ENCODE assay signal across 22 cellular contexts in the genomic region with DNA sequence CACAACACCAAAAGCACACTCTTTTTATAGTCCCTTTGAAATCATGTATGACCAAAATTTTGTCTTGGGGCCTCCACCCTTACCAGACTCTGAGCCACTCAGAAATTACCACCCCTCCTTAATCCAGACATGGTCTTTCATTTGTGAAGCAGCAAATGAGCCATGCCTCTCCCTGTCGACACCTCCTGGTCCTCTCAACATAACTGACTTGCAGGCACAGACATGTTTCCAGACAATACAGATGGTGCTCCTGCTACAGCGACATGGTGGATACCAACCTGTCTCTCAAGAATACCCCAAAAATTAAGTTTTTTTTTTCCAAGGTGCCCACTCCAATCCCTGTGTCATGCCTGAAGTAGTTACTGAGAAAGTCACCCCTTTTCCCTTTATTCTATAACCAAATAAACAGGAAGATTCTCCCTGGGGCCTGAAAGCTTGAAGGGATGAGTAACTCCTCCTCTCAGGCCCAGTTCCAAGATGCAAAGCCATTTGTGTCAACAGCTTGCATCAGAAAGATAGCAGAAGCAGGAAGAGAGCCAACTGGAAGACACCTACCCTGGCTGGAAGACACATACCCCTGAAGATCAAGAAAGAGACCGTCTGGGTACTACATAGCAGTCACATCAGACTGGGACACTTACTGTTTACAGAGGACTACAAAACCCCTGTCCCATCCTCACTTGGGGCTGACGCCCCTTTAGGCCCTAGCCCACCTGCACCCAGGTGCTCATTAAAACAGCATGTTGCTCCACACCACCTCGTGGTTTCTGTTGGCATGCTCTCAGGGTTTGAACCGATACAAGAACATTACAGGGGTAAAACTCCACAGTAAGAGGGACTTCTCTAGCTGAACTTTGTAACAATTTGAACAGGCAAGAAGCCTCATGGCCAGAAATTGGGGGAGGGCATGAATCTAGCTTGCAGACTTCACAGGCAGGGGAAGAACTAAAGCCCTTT. TPM values are rescaled to one million over a fixed set of nuclear protein-coding genes. Genes with fewer than 3 reads are reported as not detected.
DNase-seq lines count a peak whose midpoint lies in the region; ATAC-seq and TF ChIP-seq lines count a peak whose summit lies in the region.
"Had no signal": no experiment of that assay in that cellular context is flagged by ENCODE, and none has a peak within 500 bp of the region (broad histone marks: within the 10 kb centered on the region; RNA-seq: fewer than 3 reads in every experiment).

No MANE protein-coding gene starts in this region.

- H3K4me3 Mint-ChIP-seq in MCF 10A (ENCODE audit: unreplicated experiment) = no peak overlapping the region
- no peak overlapping the region for H3K4me3 Mint-ChIP-seq in naive thymus-derived CD4-positive, alpha-beta T cell
- H3K4me3 Mint-ChIP-seq: CD4-positive, alpha-beta T cell had no signal

- H3K4me1 ChIP-seq in breast epithelium (no peaks in the 10 kb centered on the region), mammary epithelial cell (ENCODE audit: insufficient read depth, low read length) (no peaks in the 10 kb centered on the region)
- H3K4me1 ChIP-seq in naive thymus-derived CD4-positive, alpha-beta T cell (ENCODE audit: control insufficient read depth in 2 of 2, insufficient read depth in 2 of 2, low read length in 2 of 2) = no peaks in the 10 kb centered on the region
- H3K4me1 ChIP-seq: SJSA1 had no signal

- H3K27me3 Mint-ChIP-seq in MCF 10A (ENCODE audit: insufficient read depth, unreplicated experiment) = no peaks in the 10 kb centered on the region
- H3K27me3 Mint-ChIP-seq in naive thymus-derived CD4-positive, alpha-beta T cell = peaks cover 0 to 20% (median 15%) of the 10 kb centered on the region in 5 donors
- H3K27me3 Mint-ChIP-seq: CD4-positive, alpha-beta T cell had no signal

- H3K4me3 ChIP-seq in breast epithelium (no peak overlapping the region), mammary epithelial cell (replicated peaks in 1 of 3; ENCODE audit: insufficient read depth in 1 of 3, low read depth in 2 of 3, low read length in 3 of 3) (no peak overlapping the region)
- no peak overlapping the region for H3K4me3 ChIP-seq in naive thymus-derived CD4-positive, alpha-beta T cell (ENCODE audit: low read length)
- H3K4me3 ChIP-seq: PC-9, SJSA1 had no signal

- no peaks in the 10 kb centered on the region for H4K20me1 ChIP-seq in mammary epithelial cell (ENCODE audit: insufficient read depth, low read length)

- H3K27me3 ChIP-seq in breast epithelium (no peaks in the 10 kb centered on the region), mammary epithelial cell (ENCODE audit: insufficient read depth, low read length) (no peaks in the 10 kb centered on the region)
- no peaks in the 10 kb centered on the region for H3K27me3 ChIP-seq in naive thymus-derived CD4-positive, alpha-beta T cell (ENCODE audit: control insufficient read depth in 2 of 2, insufficient read depth in 2 of 2, low read length in 2 of 2)
- H3K27me3 ChIP-seq: SJSA1 had no signal

- BruUV-seq in MCF 10A (replicated peaks; lab: Mats Ljungman, UMichigan) (TSS peak; percentile 92), mammary epithelial cell (replicated peaks; lab: Mats Ljungman, UMichigan) (no TSS peak)

- no peaks in the 10 kb centered on the region for H3K79me2 ChIP-seq in mammary epithelial cell (ENCODE audit: insufficient read depth, low read length)

- H2AFZ ChIP-seq in mammary epithelial cell (ENCODE audit: low read depth, low read length) = peak overlapping the region; percentile 1
- H2AFZ ChIP-seq: PC-9 had no signal

- peak overlapping the region; percentile 6 for H3K27ac Mint-ChIP-seq in MCF 10A (ENCODE audit: low read depth, unreplicated experiment)
- no peak overlapping the region for H3K27ac Mint-ChIP-seq in naive thymus-derived CD4-positive, alpha-beta T cell
- H3K27ac Mint-ChIP-seq: CD4-positive, alpha-beta T cell had no signal

- H3K9me3 Mint-ChIP-seq in MCF 10A (ENCODE audit: unreplicated experiment) = peaks cover 8% of the 10 kb centered on the region
- peaks cover 0 to 9% (median 0%) of the 10 kb centered on the region in 11 donors for H3K9me3 Mint-ChIP-seq in naive thymus-derived CD4-positive, alpha-beta T cell
- H3K9me3 Mint-ChIP-seq: CD4-positive, alpha-beta T cell had no signal

- H3K36me3 ChIP-seq in breast epithelium (no peaks in the 10 kb centered on the region), mammary epithelial cell (ENCODE audit: insufficient read depth, low read length) (no peaks in the 10 kb centered on the region)
- H3K36me3 ChIP-seq in naive thymus-derived CD4-positive, alpha-beta T cell (ENCODE audit: control insufficient read depth in 2 of 3, insufficient read depth in 3 of 3, low read length in 3 of 3) = no peaks in the 10 kb centered on the region
- H3K36me3 ChIP-seq: SJSA1 had no signal

- peaks cover 12% of the 10 kb centered on the region for H3K4me1 Mint-ChIP-seq in MCF 10A (ENCODE audit: insufficient read depth, unreplicated experiment)
- no peaks in the 10 kb centered on the region for H3K4me1 Mint-ChIP-seq in naive thymus-derived CD4-positive, alpha-beta T cell

- DNase-seq in MCF 10A (ENCODE audit: unreplicated experiment) = peak; percentile 50
- DNase-seq in breast epithelium (ENCODE audit: low spot score in 2 of 2) = no peak
- peak; percentile 21 for DNase-seq in mammary epithelial cell
- peak; percentile 77 for DNase-seq in left lobe of liver (ENCODE audit: low spot score)
- DNase-seq in naive thymus-derived CD4-positive, alpha-beta T cell = no peak
- DNase-seq in stimulated activated CD4-positive, alpha-beta T cell treated with anti-CD3 and anti-CD28 coated beads, Interleukin-2, amount 100 ng/mL, for 24 hours = no peak
- no peak for DNase-seq in midbrain (lab: John Stamatoyannopoulos, UW)
- DNase-seq in NCI-H2196 treated with DMSO at 0.1 percent for 48 hours (lab: John Stamatoyannopoulos, UW; ENCODE audit: unreplicated experiment) = no peak
- DNase-seq: 8988T; CD4-positive, alpha-beta T cell; KBM-7; NCI-H1048; NCI-H1436; NCI-H1930; NCI-H2171; NCI-H774; PC-9 had no signal

- in situ Hi-C loops in mammary epithelial cell (cut with MboI; ENCODE audit: low sequenced_read_pairs in 2 of 2) = no loop called here

- H3K36me3 Mint-ChIP-seq in MCF 10A (ENCODE audit: insufficient read depth, unreplicated experiment) = no peaks in the 10 kb centered on the region
- H3K36me3 Mint-ChIP-seq in naive thymus-derived CD4-positive, alpha-beta T cell = peaks cover 0 to 4% (median 0%) of the 10 kb centered on the region in 5 donors

- no peak overlapping the region for H3K27ac ChIP-seq in breast epithelium
- H3K27ac ChIP-seq in mammary epithelial cell (ENCODE audit: insufficient read depth, low read depth, low read length) = no peak overlapping the region
- H3K27ac ChIP-seq in naive thymus-derived CD4-positive, alpha-beta T cell (ENCODE audit: low read depth, low read length) = no peak overlapping the region
- H3K27ac ChIP-seq: PC-9, RWPE1, SJSA1 had no signal

- intact Hi-C loops in MCF 10A (cut with micrococcal nuclease) = no loop called here
- intact Hi-C loops in breast epithelium (cut with DNase I; ENCODE audit: low total_unique reads) = no loop called here
- intact Hi-C loops in mammary epithelial cell (cut with micrococcal nuclease) = no loop called here
- intact Hi-C loops in naive thymus-derived CD4-positive, alpha-beta T cell (cut with micrococcal nuclease) = no loop called here

- dilution Hi-C loops in mammary epithelial cell (cut with HindIII; ENCODE audit: low sequenced_read_pairs) = no loop called here

- H3K9me3 ChIP-seq in breast epithelium (no peaks in the 10 kb centered on the region), mammary epithelial cell (replicated peaks; ENCODE audit: insufficient read depth, low read length) (no peaks in the 10 kb centered on the region)
- no peaks in the 10 kb centered on the region for H3K9me3 ChIP-seq in naive thymus-derived CD4-positive, alpha-beta T cell (ENCODE audit: control insufficient read depth in 2 of 3, low read length in 3 of 3)
- H3K9me3 ChIP-seq: SJSA1 had no signal

- no peak overlapping the region for H3K4me2 ChIP-seq in mammary epithelial cell (ENCODE audit: insufficient read depth, low read depth, low read length)
- H3K4me2 ChIP-seq: PC-9 had no signal

- no peak for TF ChIP-seq POLR2A in breast epithelium (IDR thresholded peaks at IDR 0.05)

- no peak overlapping the region for H3K9ac ChIP-seq in mammary epithelial cell (ENCODE audit: insufficient read depth, low read length)

- TF ChIP-seq CTCF in MCF 10A (IDR thresholded peaks at IDR 0.05; ENCODE audit: unreplicated experiment) = no peak
- no peak for TF ChIP-seq CTCF in breast epithelium (IDR thresholded peaks at IDR 0.05)
- no peak for TF ChIP-seq CTCF in mammary epithelial cell (conservative IDR thresholded peaks at IDR 0.05 in 1 of 2, IDR thresholded peaks at IDR 0.05 in 1 of 2; ENCODE audit: extremely low read depth in 1 of 2, insufficient read depth in 1 of 2, low read depth in 1 of 2, low read length in 2 of 2)

- ATAC-seq in left lobe of liver = peak; percentile 86
- ATAC-seq in naive thymus-derived CD4-positive, alpha-beta T cell = no peak

- 68% methylated on average over 6 of the region's 6 CpGs for WGBS in mammary epithelial cell (ENCODE audit: low coverage, missing lambda C conversion rate)

- POLR2A ChIA-PET in MCF 10A (lab: Yijun Ruan, JAX) = no interaction called here
- POLR2A ChIA-PET in naive thymus-derived CD4-positive, alpha-beta T cell (lab: Charles Lee) = no interaction called here

- CTCF ChIA-PET in MCF 10A (lab: Yijun Ruan, JAX) (interaction anchor here (0.6 kb wide), 1 partner anchor 11 kb away, joined by 3 read pairs; no protein-coding TSS in a partner anchor), mammary epithelial cell (lab: Charles Lee; ENCODE audit: low non-redundant PET) (no interaction called here)
- CTCF ChIA-PET in naive thymus-derived CD4-positive, alpha-beta T cell (lab: Charles Lee) = no interaction called here

RNA-seq across cellular contexts. Expression of a gene that starts 5.5 kb away (rescaled TPM):
- total RNA-seq in MCF 10A (2022) = not detected in 2 replicates
- under 1 TPM in 1 of 3 donors, not detected in 2; 0.98 TPM for total RNA-seq in breast epithelium
- not detected for total RNA-seq in mammary epithelial cell
- polyA plus RNA-seq in mammary epithelial cell = not detected
- not detected for polyA minus RNA-seq in mammary epithelial cell
- 9.8 TPM for total RNA-seq in left lobe of liver
- total RNA-seq in naive thymus-derived CD4-positive, alpha-beta T cell = under 1 TPM in 1 of 5 experiments, not detected in 4; 0.27 TPM
- not detected for polyA plus RNA-seq in naive thymus-derived CD4-positive, alpha-beta T cell
- total RNA-seq: CD4-positive, alpha-beta T cell; H1; NCI-H460; PC-9 had no signal
- polyA plus RNA-seq: BJ, H1 had no signal

Comparison
In these comparisons a context has a peak if more than half of its experiments do, and no peak if none do; other contexts are left out.
1. DNase-seq: peak in MCF 10A (single experiment), mammary epithelial cell (single experiment) and left lobe of liver (single experiment); none in breast epithelium (0 of 2), naive thymus-derived CD4-positive, alpha-beta T cell (0 of 9), stimulated activated CD4-positive, alpha-beta T cell treated with anti-CD3 and anti-CD28 coated beads, Interleukin-2, amount 100 ng/mL, for 24 hours (0 of 2), midbrain (single experiment) and NCI-H2196 treated with DMSO at 0.1 percent for 48 hours (single experiment).